8 cellular contexts compared by ENCODE assay signal in the genomic region with DNA sequence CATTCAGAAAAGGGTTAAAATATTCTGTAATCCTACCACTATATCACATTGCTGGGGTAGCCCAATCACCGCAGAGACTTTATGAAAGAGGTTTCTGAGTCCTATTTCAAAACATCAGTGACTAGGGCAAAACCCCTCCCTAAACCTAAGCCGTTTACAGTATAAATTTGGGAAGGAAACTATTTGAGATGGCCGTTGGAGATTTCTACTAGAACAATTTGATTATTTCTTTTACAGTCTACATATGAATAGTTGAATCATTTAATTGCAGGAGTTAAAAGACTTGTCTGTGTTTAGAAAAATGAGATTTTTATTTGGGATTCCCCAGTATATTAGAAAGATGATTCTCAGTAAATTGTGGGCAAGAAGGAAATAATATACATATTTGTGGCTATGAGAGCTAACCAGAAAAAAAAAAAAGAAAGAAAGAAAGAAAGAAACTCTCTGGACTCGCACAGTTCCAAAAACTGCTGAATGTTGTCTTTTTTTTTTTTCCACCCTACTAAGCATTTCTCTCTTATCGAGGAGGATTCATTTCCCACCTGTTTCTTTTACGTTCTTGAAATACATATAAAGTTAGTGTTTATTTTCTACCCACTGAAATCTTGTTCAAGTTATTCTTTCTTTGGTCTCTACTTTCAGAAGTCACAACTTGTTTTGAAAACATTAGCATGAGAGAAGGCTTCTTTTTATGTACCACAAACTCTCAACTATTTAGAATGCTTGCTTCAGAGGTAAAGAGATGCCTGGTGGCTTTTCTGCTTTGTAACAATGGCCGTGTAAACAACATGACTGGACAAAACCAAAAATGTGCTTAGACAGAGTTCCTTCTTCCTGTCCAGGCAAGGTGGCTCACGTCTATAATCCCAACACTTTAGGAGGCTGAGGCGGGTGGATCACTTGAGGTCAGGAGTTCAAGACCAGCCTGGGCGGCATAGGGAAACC.
DNase-seq lines count a peak whose midpoint lies in the region; ATAC-seq and TF ChIP-seq lines count a peak whose summit lies in the region.

No MANE protein-coding gene starts in this region.

- H3K56ac ChIP-seq in H9 (ENCODE audit: insufficient read length, low read depth, low read length): no peak overlapping the region

- peaks cover 84% of the 10 kb centered on the region for H3K36me3 Mint-ChIP-seq in activated naive CD4-positive, alpha-beta T cell treated with anti-CD3 and anti-CD28 coated beads, Interleukin-2, amount 10 ng/mL, durations not matched to agents 7 days and 5 days
- H3K36me3 Mint-ChIP-seq in activated naive CD8-positive, alpha-beta T cell treated with anti-CD3 and anti-CD28 coated beads, Interleukin-2, amount 10 ng/mL, durations not matched to agents 7 days and 5 days: peaks cover 72% of the 10 kb centered on the region
- H3K36me3 Mint-ChIP-seq in H9 (ENCODE audit: insufficient read depth in 1 of 3, low read depth in 3 of 3): peaks cover 0 to 4% (median 0%) of the 10 kb centered on the region in 3 experiments; a peak in 2 of 7 replicates

- peak overlapping the region; percentile 63 for H3K27ac Mint-ChIP-seq in activated naive CD4-positive, alpha-beta T cell treated with anti-CD3 and anti-CD28 coated beads, Interleukin-2, amount 10 ng/mL, durations not matched to agents 7 days and 5 days
- peak overlapping the region; percentile 32 for H3K27ac Mint-ChIP-seq in activated naive CD8-positive, alpha-beta T cell treated with anti-CD3 and anti-CD28 coated beads, Interleukin-2, amount 10 ng/mL, durations not matched to agents 7 days and 5 days
- H3K27ac Mint-ChIP-seq in H9: no peak overlapping the region

- peaks cover 4% of the 10 kb centered on the region for H3K9me3 Mint-ChIP-seq in activated naive CD4-positive, alpha-beta T cell treated with anti-CD3 and anti-CD28 coated beads, Interleukin-2, amount 10 ng/mL, durations not matched to agents 7 days and 5 days
- H3K9me3 Mint-ChIP-seq in activated naive CD8-positive, alpha-beta T cell treated with anti-CD3 and anti-CD28 coated beads, Interleukin-2, amount 10 ng/mL, durations not matched to agents 7 days and 5 days: peaks cover 6% of the 10 kb centered on the region
- peaks cover 3 to 4% of the 10 kb centered on the region in 2 experiments; a peak in 2 of 5 replicates for H3K9me3 Mint-ChIP-seq in H9

- no peaks in the 10 kb centered on the region for H3K79me1 ChIP-seq in H9 (ENCODE audit: insufficient read depth, low read depth, low read length, poor library complexity, severe bottlenecking)

- H3K36me3 ChIP-seq in uterus: no peaks in the 10 kb centered on the region

- no peaks in the 10 kb centered on the region for H3K79me2 ChIP-seq in H9 (ENCODE audit: insufficient read depth, low read length)

- POLR2A ChIA-PET in activated naive CD8-positive, alpha-beta T cell treated with anti-CD3 and anti-CD28 coated beads, Interleukin-2, amount 10 ng/mL, durations not matched to agents 7 days and 5 days (lab: Charles Lee): interaction anchor here (0.6 to 1.2 kb wide), 2 partner anchors 29 to 40 kb away, joined by 4 to 5 read pairs; no protein-coding TSS in a partner anchor

- no peak overlapping the region for H2BK5ac ChIP-seq in H9 (ENCODE audit: insufficient read length, low read length)

- no peak overlapping the region for H3K23ac ChIP-seq in H9 (ENCODE audit: insufficient read length, low read depth, low read length)

- H3K23me2 ChIP-seq in H9 (ENCODE audit: insufficient read length, low read depth, low read length, poor library complexity, severe bottlenecking): no peaks in the 10 kb centered on the region

- no peak overlapping the region for H4K8ac ChIP-seq in H9 (replicated peaks; ENCODE audit: insufficient read length, low read depth, low read length)

- H4K5ac ChIP-seq in H9 (ENCODE audit: insufficient read length, low read depth, low read length): no peak overlapping the region

- H3T11ph ChIP-seq in H9 (ENCODE audit: low read length): no peak overlapping the region

- H2BK15ac ChIP-seq in H9 (ENCODE audit: low read depth, low read length): no peak overlapping the region

- H2AK5ac ChIP-seq in H9 (ENCODE audit: insufficient read length, low read length): no peak overlapping the region

- no peak overlapping the region for H2BK20ac ChIP-seq in H9 (ENCODE audit: low read depth, low read length, poor library complexity, severe bottlenecking)

- no peak for ATAC-seq in activated naive CD8-positive, alpha-beta T cell treated with anti-CD3 and anti-CD28 coated beads, Interleukin-2, amount 10 ng/mL, durations not matched to agents 7 days and 5 days (ENCODE audit: low read depth)
- ATAC-seq in HG03175 (IDR thresholded peaks at IDR 0.05; ENCODE audit: unreplicated experiment): no peak

- H3K9me3 ChIP-seq in uterus (no peaks in the 10 kb centered on the region), H9 (ENCODE audit: control insufficient read depth, low read depth, low read length) (no peaks in the 10 kb centered on the region)

- CTCF ChIA-PET in activated naive CD4-positive, alpha-beta T cell treated with anti-CD3 and anti-CD28 coated beads, Interleukin-2, amount 10 ng/mL, durations not matched to agents 7 days and 5 days (lab: Charles Lee): no interaction called here

- H3K27me3 ChIP-seq in uterus (no peaks in the 10 kb centered on the region), H9 (ENCODE audit: insufficient read depth, low read length) (no peaks in the 10 kb centered on the region)

- WGBS in H9 (ENCODE audit: extremely low coverage, insufficient read length, low lambda C conversion rate): no CpG with 5 or more reads among the region's 10 CpGs

- no peak overlapping the region for H3K4me3 ChIP-seq in uterus

- no peak overlapping the region for H2BK12ac ChIP-seq in H9 (ENCODE audit: insufficient read length, low read depth, low read length)

- no peak for DNase-seq in activated naive CD4-positive, alpha-beta T cell treated with anti-CD3 and anti-CD28 coated beads, Interleukin-2, amount 10 ng/mL, durations not matched to agents 7 days and 5 days
- no peak for DNase-seq in activated naive CD4-positive, alpha-beta T cell treated with Interleukin-2 at 50 U/mL for 16 hours
- DNase-seq in activated naive CD8-positive, alpha-beta T cell treated with anti-CD3 and anti-CD28 coated beads, Interleukin-2, amount 10 ng/mL, durations not matched to agents 7 days and 5 days: no peak
- DNase-seq in kidney glomerular epithelial cell (lab: John Stamatoyannopoulos, UW) (peak; percentile 12), uterus (no peak), H9 (no peak), NCI-H748 (lab: John Stamatoyannopoulos, UW; ENCODE audit: unreplicated experiment) (no peak)

- no peak overlapping the region for H3K9ac ChIP-seq in H9 (ENCODE audit: extremely low read depth, insufficient read length, low read length)

- H4K20me1 ChIP-seq in H9 (ENCODE audit: control insufficient read depth, insufficient read depth, insufficient read length): no peaks in the 10 kb centered on the region

- H3K4me1 Mint-ChIP-seq in activated naive CD4-positive, alpha-beta T cell treated with anti-CD3 and anti-CD28 coated beads, Interleukin-2, amount 10 ng/mL, durations not matched to agents 7 days and 5 days: peaks cover 72% of the 10 kb centered on the region
- peaks cover 59% of the 10 kb centered on the region for H3K4me1 Mint-ChIP-seq in activated naive CD8-positive, alpha-beta T cell treated with anti-CD3 and anti-CD28 coated beads, Interleukin-2, amount 10 ng/mL, durations not matched to agents 7 days and 5 days
- H3K4me1 Mint-ChIP-seq in H9: peaks cover 4 to 7% of the 10 kb centered on the region in 2 experiments; a peak in 2 of 4 replicates

- no peak overlapping the region for H3K4ac ChIP-seq in H9 (ENCODE audit: low read depth, low read length)

- intact Hi-C loops in uterus (cut with DNase I; ENCODE audit: low total_unique reads): no loop called here

- no peak for TF ChIP-seq POLR2A in uterus (IDR thresholded peaks at IDR 0.05)

- H3K14ac ChIP-seq in H9 (ENCODE audit: insufficient read depth, low read length): no peak overlapping the region

- no peak overlapping the region for H4K91ac ChIP-seq in H9 (ENCODE audit: insufficient read length, low read depth, low read length)

- peaks cover under 1 to 4% of the 10 kb centered on the region in 2 donors for H3K4me1 ChIP-seq in uterus
- no peaks in the 10 kb centered on the region for H3K4me1 ChIP-seq in H9 (ENCODE audit: insufficient read depth, low read length)

- no peak overlapping the region for H3K18ac ChIP-seq in H9 (ENCODE audit: insufficient read length, low read depth, low read length)

- H3K27me3 Mint-ChIP-seq in activated naive CD4-positive, alpha-beta T cell treated with anti-CD3 and anti-CD28 coated beads, Interleukin-2, amount 10 ng/mL, durations not matched to agents 7 days and 5 days: no peaks in the 10 kb centered on the region
- H3K27me3 Mint-ChIP-seq in activated naive CD8-positive, alpha-beta T cell treated with anti-CD3 and anti-CD28 coated beads, Interleukin-2, amount 10 ng/mL, durations not matched to agents 7 days and 5 days: no peaks in the 10 kb centered on the region
- H3K27me3 Mint-ChIP-seq in H9 (ENCODE audit: low read depth): 0 out of 2 replicates have a peak, but pooled peaks cover 3% of the 10 kb centered on the region

- no peak overlapping the region for H2BK120ac ChIP-seq in H9 (ENCODE audit: low read depth, low read length, poor library complexity, severe bottlenecking)

- H3K4me2 ChIP-seq in H9 (ENCODE audit: insufficient read depth, insufficient read length, low read length): no peak overlapping the region

- no peak for TF ChIP-seq CTCF in uterus (IDR thresholded peaks at IDR 0.05)
- TF ChIP-seq CTCF in H9 (conservative IDR thresholded peaks at IDR 0.05): no peak

- H3K4me3 Mint-ChIP-seq in activated naive CD4-positive, alpha-beta T cell treated with anti-CD3 and anti-CD28 coated beads, Interleukin-2, amount 10 ng/mL, durations not matched to agents 7 days and 5 days: no peak overlapping the region
- peak overlapping the region; percentile 46 for H3K4me3 Mint-ChIP-seq in activated naive CD8-positive, alpha-beta T cell treated with anti-CD3 and anti-CD28 coated beads, Interleukin-2, amount 10 ng/mL, durations not matched to agents 7 days and 5 days
- H3K4me3 Mint-ChIP-seq in H9: no peak overlapping the region

- H2AFZ ChIP-seq in H9 (ENCODE audit: low read length): no peak overlapping the region

- H3K27ac ChIP-seq in uterus (peak overlapping the region; percentile 5 to 73), H9 (ENCODE audit: insufficient read length, low read depth, low read length) (no peak overlapping the region)

Comparison
In these comparisons a context has a peak if more than half of its experiments do, and no peak if none do; other contexts are left out.
1. H3K27ac Mint-ChIP-seq: peak in activated naive CD4-positive, alpha-beta T cell treated with anti-CD3 and anti-CD28 coated beads, Interleukin-2, amount 10 ng/mL, durations not matched to agents 7 days and 5 days (single experiment) and activated naive CD8-positive, alpha-beta T cell treated with anti-CD3 and anti-CD28 coated beads, Interleukin-2, amount 10 ng/mL, durations not matched to agents 7 days and 5 days (single experiment); none in H9 (0 of 3).